28 cellular contexts compared by ENCODE assay signal in genomic region chr5:55211184-55211874, GRCh38. TPM values are rescaled to one million over a fixed set of nuclear protein-coding genes. Genes with fewer than 3 reads are reported as not detected.
"Had no signal": no experiment of that assay in that cellular context is flagged by ENCODE, and none has a peak within 500 bp of the region (broad histone marks: within the 10 kb centered on the region; RNA-seq: fewer than 3 reads in every experiment).

No MANE protein-coding gene starts in this region.

- DNase-seq: activated B cell treated with CpG ODN at 0.5 μM for 24 hours; activated CD4-positive, alpha-beta memory T cell treated with anti-CD3 and anti-CD28 coated beads for 36 hours; activated CD4-positive, alpha-beta T cell treated with anti-CD3 and anti-CD28 coated beads, Interleukin-2, amount 10 ng/mL, durations not matched to agents 7 days and 5 days; activated CD8-positive, alpha-beta memory T cell treated with anti-CD3 and anti-CD28 coated beads for 24 hours; activated gamma-delta T cell treated with Interleukin-2 at 50 U/mL for 16 hours; activated naive CD4-positive, alpha-beta T cell treated with anti-CD3 and anti-CD28 coated beads, Interleukin-2, amount 50 U/mL, for 16 hours; activated naive CD8-positive, alpha-beta T cell treated with anti-CD3 and anti-CD28 coated beads, Interleukin-2, amount 10 ng/mL, durations not matched to agents 7 days and 5 days; activated T-cell treated with anti-CD3 and anti-CD28 coated beads for 4 hours; activated T-cell treated with anti-CD3 and anti-CD28 coated beads, Interleukin-2, amount 50 U/mL, for 48 hours; adrenal gland; anterior cingulate cortex; central memory CD4-positive, alpha-beta T cell; Kasumi-1; KBM-7; MG63; NCI-H1105; NCI-H1436; NCI-H1930; NCI-H2107; NCI-H345; NCI-H524; SIG-M5; T-helper 17 cell; T-helper 9 cell had no signal

- H3K4me1 ChIP-seq: adrenal gland, breast epithelium had no signal

- H3K9me3 ChIP-seq: adrenal gland, breast epithelium, MG63 had no signal

- H3K4me3 ChIP-seq: adrenal gland, breast epithelium, coronary artery, MG63 had no signal

- H3K36me3 ChIP-seq: adrenal gland, breast epithelium, MG63 had no signal

- H3K27me3 ChIP-seq: breast epithelium, MG63 had no signal

- ATAC-seq: T-helper 17 cell had no signal

- H3K27ac ChIP-seq: adrenal gland, breast epithelium, coronary artery had no signal

RNA-seq across cellular contexts. Expression of gene MCIDAS, which starts 15.8 kb away (rescaled TPM):
- total RNA-seq: activated B cell treated with CpG ODN at 0.5 μM for 24 hours; activated CD4-positive, alpha-beta memory T cell treated with anti-CD3 and anti-CD28 coated beads for 36 hours; activated CD4-positive, alpha-beta T cell treated with anti-CD3 and anti-CD28 coated beads, Interleukin-2, amount 10 ng/mL, durations not matched to agents 7 days and 5 days; activated naive CD8-positive, alpha-beta T cell treated with anti-CD3 and anti-CD28 coated beads, Interleukin-2, amount 10 ng/mL, durations not matched to agents 7 days and 5 days; activated T-helper 2 cell treated with anti-CD3 and anti-CD28 coated beads, Interferon-gamma antibody, Interleukin-2, Interleukin-4, amounts not matched to agents 10 μg/mL and 5 μg/mL and 100 μg/mL, durations not matched to agents 14 hours and 24 hours and 36 hours; adrenal gland; T-helper 17 cell had no signal

RNA-seq across cellular contexts. Expression of gene CCNO, which starts 22.1 kb away (rescaled TPM):
- total RNA-seq: activated B cell treated with CpG ODN at 0.5 μM for 24 hours; activated CD4-positive, alpha-beta memory T cell treated with anti-CD3 and anti-CD28 coated beads for 36 hours; activated CD4-positive, alpha-beta T cell treated with anti-CD3 and anti-CD28 coated beads, Interleukin-2, amount 10 ng/mL, durations not matched to agents 7 days and 5 days; activated naive CD8-positive, alpha-beta T cell treated with anti-CD3 and anti-CD28 coated beads, Interleukin-2, amount 10 ng/mL, durations not matched to agents 7 days and 5 days; T-helper 17 cell had no signal

RNA-seq across cellular contexts. Expression of gene CDC20B, which starts 38.4 kb away (rescaled TPM):
- total RNA-seq: activated B cell treated with CpG ODN at 0.5 μM for 24 hours; activated CD4-positive, alpha-beta memory T cell treated with anti-CD3 and anti-CD28 coated beads for 36 hours; adrenal gland; breast epithelium; chondrocyte; T-helper 17 cell had no signal

RNA-seq across cellular contexts. Expression of gene GPX8, which starts 51.4 kb away (rescaled TPM):
- total RNA-seq: activated B cell treated with CpG ODN at 0.5 μM for 24 hours; activated CD4-positive, alpha-beta memory T cell treated with anti-CD3 and anti-CD28 coated beads for 36 hours; activated CD4-positive, alpha-beta T cell treated with anti-CD3 and anti-CD28 coated beads, Interleukin-2, amount 10 ng/mL, durations not matched to agents 7 days and 5 days; activated naive CD8-positive, alpha-beta T cell treated with anti-CD3 and anti-CD28 coated beads, Interleukin-2, amount 10 ng/mL, durations not matched to agents 7 days and 5 days; activated T-helper 2 cell treated with anti-CD3 and anti-CD28 coated beads, Interferon-gamma antibody, Interleukin-2, Interleukin-4, amounts not matched to agents 10 μg/mL and 5 μg/mL and 100 μg/mL, durations not matched to agents 14 hours and 24 hours and 36 hours; T-helper 17 cell had no signal
